Comparison of ENCODE assay signal across 20 cellular contexts in the genomic region with DNA sequence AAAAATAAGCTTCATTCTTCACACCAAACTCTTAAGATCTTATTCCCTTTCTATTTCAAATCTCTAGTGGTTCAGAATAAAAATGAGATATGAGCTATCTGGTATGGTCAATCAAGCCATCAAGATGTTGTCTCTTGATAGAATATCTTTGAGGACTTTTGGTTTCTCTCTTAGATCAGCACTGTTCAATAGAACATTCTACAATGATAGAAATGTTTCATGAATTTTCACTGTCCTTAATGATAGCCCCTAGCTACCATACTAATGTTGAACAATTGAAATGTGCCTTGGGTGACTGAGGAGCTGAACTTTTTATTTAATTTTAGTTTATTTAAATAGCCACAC. TPM values are rescaled to one million over a fixed set of nuclear protein-coding genes. Genes with fewer than 3 reads are reported as not detected.
DNase-seq lines count a peak whose midpoint lies in the region; ATAC-seq and TF ChIP-seq lines count a peak whose summit lies in the region.
"Had no signal": no experiment of that assay in that cellular context is flagged by ENCODE, and none has a peak within 500 bp of the region (broad histone marks: within the 10 kb centered on the region; RNA-seq: fewer than 3 reads in every experiment).

No MANE protein-coding gene starts in this region.

- peak overlapping the region; percentile 40 for H3K27ac Mint-ChIP-seq in activated naive CD8-positive, alpha-beta T cell treated with anti-CD3 and anti-CD28 coated beads, Interleukin-2, amount 50 U/mL, for 24 hours
- no peak overlapping the region for H3K27ac Mint-ChIP-seq in activated naive CD8-positive, alpha-beta T cell treated with anti-CD3 and anti-CD28 coated beads for 36 hours
- H3K27ac Mint-ChIP-seq: CD14-positive monocyte, memory B cell had no signal

- H3K9me3 ChIP-seq in osteoblast (ENCODE audit: low read depth, low read length) (no peaks in the 10 kb centered on the region), Peyer's patch (no peaks in the 10 kb centered on the region)
- H3K9me3 ChIP-seq: stomach, upper lobe of right lung had no signal

- H3K9me3 Mint-ChIP-seq in activated naive CD8-positive, alpha-beta T cell treated with anti-CD3 and anti-CD28 coated beads, Interleukin-2, amount 50 U/mL, for 24 hours: peaks cover 10% of the 10 kb centered on the region
- peaks cover 5% of the 10 kb centered on the region for H3K9me3 Mint-ChIP-seq in activated naive CD8-positive, alpha-beta T cell treated with anti-CD3 and anti-CD28 coated beads for 36 hours
- H3K9me3 Mint-ChIP-seq: memory B cell had no signal

- H3K27me3 Mint-ChIP-seq in activated naive CD8-positive, alpha-beta T cell treated with anti-CD3 and anti-CD28 coated beads, Interleukin-2, amount 50 U/mL, for 24 hours: no peaks in the 10 kb centered on the region
- no peaks in the 10 kb centered on the region for H3K27me3 Mint-ChIP-seq in activated naive CD8-positive, alpha-beta T cell treated with anti-CD3 and anti-CD28 coated beads for 36 hours
- H3K27me3 Mint-ChIP-seq: memory B cell had no signal

- peaks cover 16% of the 10 kb centered on the region for H3K4me1 Mint-ChIP-seq in activated naive CD8-positive, alpha-beta T cell treated with anti-CD3 and anti-CD28 coated beads, Interleukin-2, amount 50 U/mL, for 24 hours
- H3K4me1 Mint-ChIP-seq in activated naive CD8-positive, alpha-beta T cell treated with anti-CD3 and anti-CD28 coated beads for 36 hours: peaks cover 11% of the 10 kb centered on the region
- H3K4me1 Mint-ChIP-seq: memory B cell had no signal

- no peak for DNase-seq in activated naive CD8-positive, alpha-beta T cell treated with anti-CD3 and anti-CD28 coated beads, Interleukin-2, amount 50 U/mL, for 24 hours
- no peak for DNase-seq in activated naive CD8-positive, alpha-beta T cell treated with anti-CD3 and anti-CD28 coated beads for 36 hours
- DNase-seq in osteoblast (ENCODE audit: insufficient read length, low spot score, missing footprints): no peak
- DNase-seq in NK-92 treated with Interleukin-12 subunit alpha and Interleukin-12 subunit beta, amount 100 ng/mL, for 24 hours (lab: John Stamatoyannopoulos, UW): no peak
- no peak for DNase-seq in 8988T
- no peak for DNase-seq in Peyer's patch
- DNase-seq: cortex of kidney; DMS 273 treated with DMSO at 0.1 percent for 48 hours; naive thymus-derived CD4-positive, alpha-beta T cell; NCI-H2171; stomach; T1000; upper lobe of right lung had no signal

- H3K4me1 ChIP-seq in osteoblast (ENCODE audit: insufficient read depth, low read length) (no peaks in the 10 kb centered on the region), Peyer's patch (no peaks in the 10 kb centered on the region)
- H3K4me1 ChIP-seq: parathyroid adenoma, upper lobe of right lung had no signal

- no peak for ATAC-seq in activated naive CD8-positive, alpha-beta T cell treated with anti-CD3 and anti-CD28 coated beads, Interleukin-2, amount 50 U/mL, for 24 hours
- peak; percentile 17 for ATAC-seq in GM21423 (IDR thresholded peaks at IDR 0.05; ENCODE audit: unreplicated experiment)
- ATAC-seq in HG03139 (IDR thresholded peaks at IDR 0.05; ENCODE audit: unreplicated experiment): peak; percentile 18
- ATAC-seq: sciatic nerve, upper lobe of right lung had no signal

- no peaks in the 10 kb centered on the region for H3K79me2 ChIP-seq in osteoblast (ENCODE audit: insufficient read depth, low read length)
- H3K79me2 ChIP-seq: parathyroid adenoma had no signal

- TF ChIP-seq CTCF in osteoblast (IDR thresholded peaks at IDR 0.05; ENCODE audit: extremely low read depth, low read depth, low read length) (no peak), Peyer's patch (IDR thresholded peaks at IDR 0.05) (no peak)

- H3K36me3 ChIP-seq in osteoblast (ENCODE audit: insufficient read depth, low read length): peaks cover 10% of the 10 kb centered on the region
- H3K36me3 ChIP-seq in Peyer's patch: peaks cover 0 to 15% (median 0%) of the 10 kb centered on the region in 3 donors

- peak overlapping the region; percentile 36 for H3K27ac ChIP-seq in osteoblast (ENCODE audit: low read depth, low read length)
- no peak overlapping the region for H3K27ac ChIP-seq in Peyer's patch
- H3K27ac ChIP-seq: parathyroid adenoma, SK-N-MC, stomach, upper lobe of right lung had no signal

- peaks cover 33% of the 10 kb centered on the region for H3K36me3 Mint-ChIP-seq in activated naive CD8-positive, alpha-beta T cell treated with anti-CD3 and anti-CD28 coated beads, Interleukin-2, amount 50 U/mL, for 24 hours (ENCODE audit: low read depth)
- H3K36me3 Mint-ChIP-seq in activated naive CD8-positive, alpha-beta T cell treated with anti-CD3 and anti-CD28 coated beads for 36 hours: peaks cover 33% of the 10 kb centered on the region

- no peaks in the 10 kb centered on the region for H4K20me1 ChIP-seq in osteoblast (ENCODE audit: insufficient read depth, low read length)

- H3K4me2 ChIP-seq in osteoblast (ENCODE audit: insufficient read depth, low read length): no peak overlapping the region

- no peak overlapping the region for H2AFZ ChIP-seq in osteoblast (ENCODE audit: low read length)
- H2AFZ ChIP-seq: parathyroid adenoma had no signal

- H3K4me3 Mint-ChIP-seq in activated naive CD8-positive, alpha-beta T cell treated with anti-CD3 and anti-CD28 coated beads, Interleukin-2, amount 50 U/mL, for 24 hours: no peak overlapping the region
- no peak overlapping the region for H3K4me3 Mint-ChIP-seq in activated naive CD8-positive, alpha-beta T cell treated with anti-CD3 and anti-CD28 coated beads for 36 hours
- H3K4me3 Mint-ChIP-seq: CD14-positive monocyte; memory B cell; naive thymus-derived CD4-positive, alpha-beta T cell had no signal

- H3K4me3 ChIP-seq in osteoblast (ENCODE audit: insufficient read depth, low read length) (no peak overlapping the region), Peyer's patch (no peak overlapping the region)
- H3K4me3 ChIP-seq: SK-N-MC, stomach, upper lobe of right lung had no signal

- H3K27me3 ChIP-seq in osteoblast (ENCODE audit: insufficient read depth, low read length) (no peaks in the 10 kb centered on the region), Peyer's patch (no peaks in the 10 kb centered on the region)
- H3K27me3 ChIP-seq: stomach, upper lobe of right lung had no signal

- TF ChIP-seq POLR2A in Peyer's patch (IDR thresholded peaks at IDR 0.05): no peak

RNA-seq across cellular contexts. Expression of a gene that starts 24.1 kb away (rescaled TPM):
- total RNA-seq in activated naive CD8-positive, alpha-beta T cell treated with anti-CD3 and anti-CD28 coated beads for 36 hours: 1 to 10 TPM; 9.3 to 9.5 TPM
- 30.4 and 32.4 TPM in 2 replicates for total RNA-seq in osteoblast
- total RNA-seq in Peyer's patch: 10 to 100 TPM in 3 of 4 donors, 1 to 10 TPM in 1; 9.9 to 18.2 (median 11.5) TPM

RNA-seq across cellular contexts. Expression of a gene that starts 53.9 kb away (rescaled TPM):
- 10 to 100 TPM; 40.1 to 42.5 TPM for total RNA-seq in activated naive CD8-positive, alpha-beta T cell treated with anti-CD3 and anti-CD28 coated beads for 36 hours
- total RNA-seq in osteoblast (26.8 and 27.1 TPM in 2 replicates), Peyer's patch (10 to 100 TPM; 36.6 to 60.2 (median 51.2) TPM)
